1 cellular context compared by ENCODE assay signal in the genomic region with DNA sequence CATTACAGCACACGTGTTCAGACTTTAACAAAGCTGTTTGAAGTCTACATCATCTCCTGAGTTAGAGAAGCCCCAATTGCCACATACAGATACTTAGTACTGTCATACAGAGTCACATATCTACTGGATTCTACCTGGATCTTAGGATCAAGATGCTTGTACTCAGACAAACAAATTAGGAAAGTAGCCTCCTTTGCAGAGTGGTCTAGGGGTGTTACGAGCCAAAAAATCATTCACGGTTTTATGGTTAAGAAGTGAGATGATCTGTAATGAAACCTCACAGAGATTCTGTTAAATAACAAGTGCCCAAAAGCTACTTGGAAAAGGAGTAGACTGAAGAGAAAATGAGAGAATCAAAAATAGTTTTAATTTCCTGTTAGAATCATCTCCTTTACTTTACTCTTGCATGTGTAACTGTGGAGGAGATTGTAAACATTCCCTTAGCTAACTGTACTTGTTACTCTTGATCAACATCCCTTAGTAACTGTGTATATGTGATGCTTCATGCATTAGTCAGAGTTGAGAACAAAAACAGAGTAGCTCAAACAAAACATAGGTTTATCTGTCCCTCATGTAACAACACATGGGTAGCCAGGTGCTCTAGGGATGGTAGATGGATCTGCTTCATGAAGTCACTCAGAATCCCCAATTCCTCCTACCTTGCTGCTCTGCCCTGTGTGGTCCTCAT.
TF ChIP-seq lines count a peak whose summit lies in the region.

No MANE protein-coding gene starts in this region.

TF ChIP-seq in IMR-90, 13 proteins besides CTCF, POLR2A, EP300 and RAD21 (continued from another document):
- TF ChIP-seq USF2 (IDR thresholded peaks at IDR 0.05; ENCODE audit: low read depth, low read length) = no peak
- no peak for TF ChIP-seq SMC3 (IDR thresholded peaks at IDR 0.05; ENCODE audit: low read depth, low read length)
- no peak for TF ChIP-seq MAFK (IDR thresholded peaks at IDR 0.05; ENCODE audit: low read depth, low read length)
- TF ChIP-seq NFE2L2 (IDR thresholded peaks at IDR 0.05; ENCODE audit: low read depth, low read length) = no peak
- TF ChIP-seq MXI1 (IDR thresholded peaks at IDR 0.05; ENCODE audit: borderline replicate concordance, low read depth, low read length) = no peak
- peak; percentile 51; the same call in 1 of the 2 replicates for TF ChIP-seq FOS (IDR thresholded peaks at IDR 0.05; ENCODE audit: low read depth, low read length)
- TF ChIP-seq CEBPB (IDR thresholded peaks at IDR 0.05; ENCODE audit: low read depth, low read length) = 0 out of 2 replicates have a peak, but pooled peaks have one; percentile 26
- TF ChIP-seq CHD1 (IDR thresholded peaks at IDR 0.05; ENCODE audit: low read depth, low read length) = no peak
- TF ChIP-seq RCOR1 (IDR thresholded peaks at IDR 0.05; ENCODE audit: insufficient replicate concordance, low read length) = no peak
